In the genomic region with DNA sequence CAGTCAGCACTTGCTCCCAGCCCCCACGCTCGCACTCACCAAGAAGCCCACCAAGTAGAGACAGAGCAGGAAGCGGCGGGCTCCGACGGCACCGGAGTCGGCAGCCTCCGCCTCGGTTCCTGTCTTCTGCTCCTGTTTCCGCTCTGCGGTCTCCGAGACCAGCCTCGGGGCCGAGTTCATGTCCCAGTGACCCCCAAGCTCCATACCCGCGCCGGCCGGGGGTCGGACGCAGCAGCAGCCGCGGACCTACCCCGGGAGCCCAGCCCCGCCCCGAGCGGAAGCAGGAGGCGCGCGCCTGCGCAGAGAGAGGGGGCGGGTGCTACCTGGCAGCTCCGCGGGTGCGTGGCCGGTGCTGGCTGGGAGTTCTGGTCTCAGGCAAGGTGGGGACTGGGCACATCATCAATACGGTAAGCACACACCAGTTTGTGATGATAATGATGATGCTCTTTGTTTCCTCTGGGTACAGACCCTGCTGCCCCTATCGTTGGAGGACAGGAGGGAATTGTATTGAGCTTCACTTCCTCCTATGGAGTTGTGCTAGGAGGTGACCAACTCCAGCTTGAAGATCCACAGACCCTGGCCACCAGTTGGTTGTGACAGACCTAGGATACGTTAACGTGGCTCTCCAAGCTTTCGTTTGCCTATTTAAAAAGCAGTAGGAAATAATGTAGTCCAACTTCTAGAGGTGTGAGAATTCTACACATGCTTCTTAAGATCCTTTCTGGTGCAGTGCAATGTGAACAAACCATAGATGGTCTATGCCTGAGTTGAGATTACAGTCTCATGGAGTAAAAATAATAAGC, we compare ENCODE assay signal across 8 cellular contexts. TPM values are rescaled to one million over a fixed set of nuclear protein-coding genes. Genes with fewer than 3 reads are reported as not detected.
DNase-seq lines count a peak whose midpoint lies in the region; ATAC-seq and TF ChIP-seq lines count a peak whose summit lies in the region.

No MANE protein-coding gene starts in this region.

- H3K27ac ChIP-seq in CD8-positive, alpha-beta memory T cell (ENCODE audit: low read depth, low read length): peak overlapping the region; percentile 66

- H3K27me3 Mint-ChIP-seq in CD8-positive, alpha-beta memory T cell: no peaks in the 10 kb centered on the region

- H3K4me1 Mint-ChIP-seq in CD8-positive, alpha-beta memory T cell: peaks cover 42 to 56% (median 47%) of the 10 kb centered on the region in 3 donors

- ATAC-seq in GM19328 (IDR thresholded peaks at IDR 0.05; ENCODE audit: unreplicated experiment): peak; percentile 91
- ATAC-seq in HG03457 (IDR thresholded peaks at IDR 0.05; ENCODE audit: unreplicated experiment): peak; percentile 93

- H3K27me3 ChIP-seq in CD8-positive, alpha-beta memory T cell (ENCODE audit: insufficient read depth, low read length, poor library complexity, severe bottlenecking): no peaks in the 10 kb centered on the region
- no peaks in the 10 kb centered on the region for H3K27me3 ChIP-seq in mononuclear cell (ENCODE audit: insufficient read depth, low read length)

- H3K27ac Mint-ChIP-seq in CD8-positive, alpha-beta memory T cell: peak overlapping the region; percentile 84 to 95 (median 92)

- peaks cover 32% of the 10 kb centered on the region for H3K4me1 ChIP-seq in CD8-positive, alpha-beta memory T cell (ENCODE audit: insufficient read depth, low read length)
- H3K4me1 ChIP-seq in mononuclear cell (ENCODE audit: insufficient read depth, low read length): peaks cover 19% of the 10 kb centered on the region

- TF ChIP-seq CTCF in epithelial cell of esophagus (IDR thresholded peaks at IDR 0.05; ENCODE audit: insufficient read depth, low read depth, low read length, missing control alignments): peak; percentile 12

- peak overlapping the region; percentile 96 to 98 (median 97) for H3K4me3 Mint-ChIP-seq in CD8-positive, alpha-beta memory T cell

- no peaks in the 10 kb centered on the region for H3K9me3 ChIP-seq in CD8-positive, alpha-beta memory T cell (ENCODE audit: low read length)
- H3K9me3 ChIP-seq in mononuclear cell (ENCODE audit: low read depth, low read length): no peaks in the 10 kb centered on the region

- CTCF ChIA-PET in CD8-positive, alpha-beta memory T cell (lab: Charles Lee): interaction anchor here (1.2 to 5.4 kb wide), 3 partner anchors 16 to 25 kb away, joined by 3 to 26 read pairs (median 4); no protein-coding TSS in a partner anchor

- no peaks in the 10 kb centered on the region for H3K36me3 ChIP-seq in CD8-positive, alpha-beta memory T cell (ENCODE audit: insufficient read depth, low read length)

- no peaks in the 10 kb centered on the region for H3K9me3 Mint-ChIP-seq in CD8-positive, alpha-beta memory T cell

- POLR2A ChIA-PET in CD8-positive, alpha-beta memory T cell (lab: Charles Lee): no interaction called here

- peaks cover 0 to 15% (median 2%) of the 10 kb centered on the region in 3 donors for H3K36me3 Mint-ChIP-seq in CD8-positive, alpha-beta memory T cell

- peak; percentile 81 to 88 (median 82) for DNase-seq in CD8-positive, alpha-beta memory T cell
- peak; percentile 59 to 65 for DNase-seq in NOMO-1 (lab: John Stamatoyannopoulos, UW; ENCODE audit: unreplicated experiment in 2 of 2)
- peak; percentile 61 for DNase-seq in activated CD8-positive, alpha-beta memory T cell treated with anti-CD3 and anti-CD28 coated beads, Interleukin-2, amount 50 U/mL, for 24 hours (ENCODE audit: extremely low read depth)
- DNase-seq in epithelial cell of esophagus (ENCODE audit: low read depth): peak; percentile 78
- DNase-seq in stimulated activated CD8-positive, alpha-beta memory T cell treated with anti-CD3 and anti-CD28 coated beads, Interleukin-4, amount 100 ng/mL, for 1 hour (ENCODE audit: low read depth in 2 of 2, low spot score in 1 of 2): peak; percentile 64 to 74

- peak overlapping the region; percentile 86 for H3K4me3 ChIP-seq in CD8-positive, alpha-beta memory T cell (ENCODE audit: low read length)
- H3K4me3 ChIP-seq in epithelial cell of esophagus (ENCODE audit: low read length) (peak overlapping the region; percentile 81), mononuclear cell (ENCODE audit: low read length) (peak overlapping the region; percentile 86)

RNA-seq across cellular contexts. Expression of gene TMEM182, which starts 25.0 kb away (rescaled TPM):
- 1 to 10 TPM; 3.8 to 4.6 TPM for total RNA-seq in CD8-positive, alpha-beta memory T cell
- 4.8 TPM for polyA plus RNA-seq in CD8-positive, alpha-beta memory T cell
- 2.7 TPM for total RNA-seq in mononuclear cell

Comparison
In these comparisons a context has a peak if more than half of its experiments do, and no peak if none do; other contexts are left out.
1. Peak in every context shown above with its lines: DNase-seq, ATAC-seq, H3K4me3 ChIP-seq and H3K27ac ChIP-seq.